Comparison of ENCODE assay signal across 19 cellular contexts in the genomic region with DNA sequence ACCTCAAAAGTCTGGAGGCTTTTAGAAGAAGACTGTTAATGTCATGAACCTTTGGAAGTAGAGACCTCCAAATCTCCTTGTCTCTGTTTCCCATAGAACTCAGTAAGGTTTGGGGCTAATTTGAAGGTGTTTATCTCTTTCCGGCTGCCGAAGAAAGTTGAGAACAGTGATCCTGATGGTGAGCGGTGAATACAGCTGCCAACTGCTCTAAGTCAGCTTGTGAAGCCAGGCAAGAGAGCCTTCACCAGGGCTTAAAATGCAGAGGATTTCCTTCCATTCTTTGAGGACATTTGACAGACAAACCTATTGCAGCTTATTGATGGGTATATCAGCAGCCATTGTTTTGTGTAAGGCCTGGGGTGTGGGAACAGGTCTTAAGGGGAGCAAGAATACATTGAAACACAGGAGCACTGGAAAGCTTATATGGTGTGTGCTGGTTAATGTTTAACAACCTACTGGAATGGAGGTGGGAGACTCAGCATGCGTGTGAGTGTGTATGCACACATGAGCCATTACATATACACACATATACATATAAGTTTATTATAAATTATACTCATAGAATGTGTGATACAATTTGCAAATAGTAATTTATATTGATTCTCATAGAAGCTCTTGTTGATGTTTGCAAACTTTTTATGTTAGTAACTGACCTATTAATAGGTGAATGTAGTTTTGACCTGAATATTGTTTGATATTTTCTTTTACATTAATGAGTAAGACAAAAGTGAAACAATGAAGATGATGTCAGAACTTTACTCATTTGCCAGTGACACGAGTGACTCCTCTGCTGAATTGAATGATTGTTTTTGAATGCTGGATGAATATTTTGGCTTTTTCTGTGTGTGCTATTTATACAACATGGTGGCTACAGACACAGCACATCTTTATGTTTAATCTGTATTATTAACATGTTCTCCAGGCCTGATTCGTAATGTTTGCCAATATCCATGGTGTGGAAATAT. TPM values are rescaled to one million over a fixed set of nuclear protein-coding genes. Genes with fewer than 3 reads are reported as not detected.
DNase-seq lines count a peak whose midpoint lies in the region; TF ChIP-seq lines count a peak whose summit lies in the region.
"Had no signal": no experiment of that assay in that cellular context is flagged by ENCODE, and none has a peak within 500 bp of the region (broad histone marks: within the 10 kb centered on the region; RNA-seq: fewer than 3 reads in every experiment).

No MANE protein-coding gene starts in this region.

- TF ChIP-seq CTCF in A673 (conservative IDR thresholded peaks at IDR 0.05; ENCODE audit: low read depth, low read length): no peak
- no peak for TF ChIP-seq CTCF in Loucy (conservative IDR thresholded peaks at IDR 0.05; ENCODE audit: low read length)
- no peak for TF ChIP-seq CTCF in chondrocyte (IDR thresholded peaks at IDR 0.05)

- no peak overlapping the region for H2AFZ ChIP-seq in Loucy (ENCODE audit: low read length)

- no peaks in the 10 kb centered on the region for H3K27me3 ChIP-seq in A673 (replicated peaks; ENCODE audit: insufficient read depth, low read depth, low read length, poor library complexity)
- H3K27me3 ChIP-seq in Loucy (ENCODE audit: insufficient read depth, low read length, poor library complexity, severe bottlenecking): no peaks in the 10 kb centered on the region
- H3K27me3 ChIP-seq: Peyer's patch had no signal

- H3K4me1 Mint-ChIP-seq in chondrocyte (ENCODE audit: low read depth): peaks cover 5% of the 10 kb centered on the region
- H3K4me1 Mint-ChIP-seq in activated CD4-positive, alpha-beta T cell treated with anti-CD3 and anti-CD28 coated beads, Interleukin-2, amount 10 ng/mL, durations not matched to agents 24 days and 14 days: peaks cover 1% of the 10 kb centered on the region
- H3K4me1 Mint-ChIP-seq: immature natural killer cell had no signal

- no peaks in the 10 kb centered on the region for H4K20me1 ChIP-seq in Loucy (ENCODE audit: insufficient read depth, low read length, poor library complexity, severe bottlenecking)

- peaks cover 5% of the 10 kb centered on the region; the same call in 1 of the 2 replicates for H3F3A ChIP-seq in Loucy (ENCODE audit: low read depth)

- DNase-seq in A673 (ENCODE audit: low spot score): peak; percentile 74
- peak; percentile 79 for DNase-seq in dermis blood vessel endothelial cell
- DNase-seq in pons (ENCODE audit: low spot score): peak; percentile 70
- DNase-seq in cortex of kidney (lab: John Stamatoyannopoulos, UW): no peak
- no peak for DNase-seq in chondrocyte (ENCODE audit: low spot score)
- DNase-seq in activated CD4-positive, alpha-beta T cell treated with anti-CD3 and anti-CD28 coated beads, Interleukin-2, amount 10 ng/mL, durations not matched to agents 24 days and 14 days: no peak
- no peak for DNase-seq in activated gamma-delta T cell (lab: John Stamatoyannopoulos, UW)
- DNase-seq: activated CD4-positive, CD25-positive, alpha-beta regulatory T cell; activated gamma-delta T cell treated with Interleukin-2 at 50 U/mL for 16 hours; Calu3; erythroblast; HFFc6; immature natural killer cell; NCI-H1417; Peyer's patch; stimulated activated CD4-positive, alpha-beta T cell treated with anti-CD3 and anti-CD28 coated beads, Interleukin-1b, Interleukin-23, amount 100 ng/mL, for 48 hours; SW 1271 had no signal

- CTCF ChIA-PET in A673 (lab: Charles Lee): interaction anchor here (0.6 kb wide), 1 partner anchor 19 kb away, joined by 3 read pairs; no protein-coding TSS in a partner anchor

- peak overlapping the region; percentile 28 for H3K9ac ChIP-seq in Loucy (ENCODE audit: low read depth, low read length, poor library complexity, severe bottlenecking)

- peak overlapping the region; percentile 72 for H3K27ac ChIP-seq in A673 (ENCODE audit: low read depth, low read length, poor library complexity, severe bottlenecking)

- H3K36me3 Mint-ChIP-seq in chondrocyte (ENCODE audit: low read depth): no peaks in the 10 kb centered on the region
- no peaks in the 10 kb centered on the region for H3K36me3 Mint-ChIP-seq in activated CD4-positive, alpha-beta T cell treated with anti-CD3 and anti-CD28 coated beads, Interleukin-2, amount 10 ng/mL, durations not matched to agents 24 days and 14 days (ENCODE audit: low read depth)
- H3K36me3 Mint-ChIP-seq: immature natural killer cell had no signal

- H3K4me1 ChIP-seq in A673 (ENCODE audit: insufficient read depth, low read length, poor library complexity, severe bottlenecking) (peaks cover 39% of the 10 kb centered on the region), Loucy (ENCODE audit: insufficient read depth, low read length, poor library complexity, severe bottlenecking) (peaks cover 92% of the 10 kb centered on the region)

- H3K4me2 ChIP-seq in Loucy (ENCODE audit: low read depth, low read length, poor library complexity, severe bottlenecking): peak overlapping the region; percentile 37

- POLR2A ChIA-PET in A673 (lab: Charles Lee; ENCODE audit: low non-redundant PET): no interaction called here

- peaks cover 8% of the 10 kb centered on the region for H3K27me3 Mint-ChIP-seq in chondrocyte (ENCODE audit: low read depth)
- peaks cover 24% of the 10 kb centered on the region for H3K27me3 Mint-ChIP-seq in activated CD4-positive, alpha-beta T cell treated with anti-CD3 and anti-CD28 coated beads, Interleukin-2, amount 10 ng/mL, durations not matched to agents 24 days and 14 days

- no peak overlapping the region for H3K4me3 Mint-ChIP-seq in chondrocyte (ENCODE audit: unreplicated experiment)
- H3K4me3 Mint-ChIP-seq in activated CD4-positive, alpha-beta T cell treated with anti-CD3 and anti-CD28 coated beads, Interleukin-2, amount 10 ng/mL, durations not matched to agents 24 days and 14 days: no peak overlapping the region
- H3K4me3 Mint-ChIP-seq: HFFc6, immature natural killer cell had no signal

- BruUV-seq in A673 (replicated peaks; lab: Mats Ljungman, UMichigan): no TSS peak

- intact Hi-C loops in A673 (cut with micrococcal nuclease; ENCODE audit: unreplicated experiment): no loop called here
- intact Hi-C loops in activated CD4-positive, alpha-beta T cell treated with anti-CD3 and anti-CD28 coated beads, Interleukin-2, amount 10 ng/mL, durations not matched to agents 24 days and 14 days (cut with micrococcal nuclease): no loop called here

- no peaks in the 10 kb centered on the region for H3K9me2 ChIP-seq in Loucy (replicated peaks; ENCODE audit: low read depth, low read length)

- H3K9me3 Mint-ChIP-seq in chondrocyte (ENCODE audit: low read depth): no peaks in the 10 kb centered on the region
- no peaks in the 10 kb centered on the region for H3K9me3 Mint-ChIP-seq in activated CD4-positive, alpha-beta T cell treated with anti-CD3 and anti-CD28 coated beads, Interleukin-2, amount 10 ng/mL, durations not matched to agents 24 days and 14 days
- H3K9me3 Mint-ChIP-seq: immature natural killer cell had no signal

- peaks cover 90% of the 10 kb centered on the region for H3K79me2 ChIP-seq in Loucy (ENCODE audit: insufficient read depth, low read length)

- no peak overlapping the region for H3K27ac Mint-ChIP-seq in chondrocyte (ENCODE audit: unreplicated experiment)
- H3K27ac Mint-ChIP-seq in activated CD4-positive, alpha-beta T cell treated with anti-CD3 and anti-CD28 coated beads, Interleukin-2, amount 10 ng/mL, durations not matched to agents 24 days and 14 days: no peak overlapping the region
- H3K27ac Mint-ChIP-seq: HFFc6, immature natural killer cell had no signal

- no peaks in the 10 kb centered on the region for H3K36me3 ChIP-seq in A673 (ENCODE audit: insufficient read depth, low read length, poor library complexity, severe bottlenecking)
- no peaks in the 10 kb centered on the region for H3K36me3 ChIP-seq in Loucy (ENCODE audit: insufficient read depth, low read length)
- H3K36me3 ChIP-seq: Peyer's patch had no signal

- H3K9me3 ChIP-seq in A673 (ENCODE audit: low read depth, low read length, poor library complexity, severe bottlenecking): no peaks in the 10 kb centered on the region
- no peaks in the 10 kb centered on the region for H3K9me3 ChIP-seq in Loucy (ENCODE audit: insufficient read depth, low read depth, low read length)
- H3K9me3 ChIP-seq: Peyer's patch had no signal

- H3K4me3 ChIP-seq in A673 (ENCODE audit: low read depth, low read length, poor library complexity, severe bottlenecking) (peak overlapping the region; percentile 16), Loucy (ENCODE audit: low read length, poor library complexity, severe bottlenecking) (no peak overlapping the region)
- H3K4me3 ChIP-seq: Peyer's patch had no signal

RNA-seq across cellular contexts. Expression of a gene that starts 18.1 kb away (rescaled TPM):
- total RNA-seq in A673 (2021) (4.1 and 4.5 TPM in 2 replicates), dermis blood vessel endothelial cell (42.3 and 74.5 TPM in 2 replicates), chondrocyte (0.87 to 3.7 TPM (median 1.8 TPM) in 3 replicates)
- total RNA-seq in activated CD4-positive, alpha-beta T cell treated with anti-CD3 and anti-CD28 coated beads, Interleukin-2, amount 10 ng/mL, durations not matched to agents 24 days and 14 days: 0.42 and 0.47 TPM in 2 replicates
- total RNA-seq: LHCN-M2 had no signal

Comparison
In these comparisons a context has a peak if more than half of its experiments do, and no peak if none do; other contexts are left out.
1. DNase-seq: peak in A673 (single experiment), dermis blood vessel endothelial cell (single experiment) and pons (single experiment); none in cortex of kidney (single experiment), chondrocyte (single experiment), activated CD4-positive, alpha-beta T cell treated with anti-CD3 and anti-CD28 coated beads, Interleukin-2, amount 10 ng/mL, durations not matched to agents 24 days and 14 days (single experiment) and activated gamma-delta T cell (single experiment).